In genomic region chr1:13661539-13661938, GRCh38 we compare ENCODE assay signal across 17 cellular contexts. TPM values are rescaled to one million over a fixed set of nuclear protein-coding genes. Genes with fewer than 3 reads are reported as not detected.
DNase-seq lines count a peak whose midpoint lies in the region; FAIRE-seq and TF ChIP-seq lines count a peak whose summit lies in the region.
"Had no signal": no experiment of that assay in that cellular context is flagged by ENCODE, and none has a peak within 500 bp of the region (broad histone marks: within the 10 kb centered on the region; RNA-seq: fewer than 3 reads in every experiment).

No MANE protein-coding gene starts in this region.

- H3K9ac ChIP-seq in adipocyte (ENCODE audit: low read length): peak overlapping the region; percentile 32
- H3K9ac ChIP-seq in keratinocyte (ENCODE audit: control insufficient read depth, extremely low read depth, insufficient read depth, low read length): no peak overlapping the region

- no peak overlapping the region for H3K4me3 Mint-ChIP-seq in mesothelial cell of epicardium
- H3K4me3 Mint-ChIP-seq: activated CD4-positive, alpha-beta memory T cell treated with anti-CD3 and anti-CD28 coated beads for 36 hours had no signal

- peaks cover 4% of the 10 kb centered on the region for H3K9me3 Mint-ChIP-seq in mesothelial cell of epicardium

- no peaks in the 10 kb centered on the region for H3K27me3 Mint-ChIP-seq in mesothelial cell of epicardium (ENCODE audit: low read depth)

- FAIRE-seq in H54 (lab: Jason Lieb, UNC) (no peak), keratinocyte (lab: Jason Lieb, UNC) (peak; percentile 93)
- FAIRE-seq: A204.1 had no signal

- no peaks in the 10 kb centered on the region for H3K27me3 ChIP-seq in adipocyte (replicated peaks; ENCODE audit: control insufficient read depth, insufficient read depth, low read length)
- H3K27me3 ChIP-seq in keratinocyte (ENCODE audit: control insufficient read depth, extremely low read depth, insufficient read depth, low read length): no peaks in the 10 kb centered on the region
- H3K27me3 ChIP-seq: colonic mucosa, tibial nerve had no signal

- H3K27ac ChIP-seq in keratinocyte (ENCODE audit: control insufficient read depth, insufficient read depth, low read length): peak overlapping the region; percentile 15
- H3K27ac ChIP-seq: colonic mucosa, epithelial cell of prostate, tibial nerve had no signal

- no peaks in the 10 kb centered on the region for H3K79me2 ChIP-seq in keratinocyte (ENCODE audit: control insufficient read depth, insufficient read depth, low read length)

- H3K4me1 Mint-ChIP-seq in mesothelial cell of epicardium: no peaks in the 10 kb centered on the region

- dilution Hi-C loops in keratinocyte (cut with MboI; ENCODE audit: extremely low pct_ligation_motif_present, low sequenced_read_pairs): no loop called here

- H3K36me3 ChIP-seq in adipocyte (ENCODE audit: control insufficient read depth, insufficient read depth, low read length, severe bottlenecking) (no peaks in the 10 kb centered on the region), keratinocyte (ENCODE audit: control insufficient read depth in 2 of 2, extremely low read depth in 1 of 2, insufficient read depth in 2 of 2, low read length in 2 of 2) (no peaks in the 10 kb centered on the region)
- H3K36me3 ChIP-seq: colonic mucosa, heart right ventricle, tibial nerve had no signal

- CTCF ChIA-PET in HEK293T (lab: Yijun Ruan, JAX): no interaction called here

- H3K27ac Mint-ChIP-seq in mesothelial cell of epicardium: no peak overlapping the region
- H3K27ac Mint-ChIP-seq: activated CD4-positive, alpha-beta memory T cell treated with anti-CD3 and anti-CD28 coated beads for 36 hours had no signal

- no peak for TF ChIP-seq POLR2A in H54 (IDR thresholded peaks at IDR 0.05; ENCODE audit: low read depth, low read length)

- H3K4me2 ChIP-seq in keratinocyte (ENCODE audit: control insufficient read depth, extremely low read depth, insufficient read depth, low read depth, low read length): peak overlapping the region; percentile 34

- H4K20me1 ChIP-seq in keratinocyte (ENCODE audit: control insufficient read depth, extremely low read depth, insufficient read depth, low read length): no peaks in the 10 kb centered on the region

- H2AFZ ChIP-seq in keratinocyte (ENCODE audit: control insufficient read depth, low read length): no peak overlapping the region

- no peaks in the 10 kb centered on the region for H3K9me1 ChIP-seq in keratinocyte (ENCODE audit: control insufficient read depth, extremely low read depth, insufficient read depth, low read length)

- DNase-seq in A172 (ENCODE audit: low spot score) (peak; percentile 33), H54 (ENCODE audit: insufficient read length, low spot score) (peak; percentile 5), adipocyte (ENCODE audit: low read depth) (no peak), keratinocyte (ENCODE audit: low read depth, low spot score) (no peak), mesothelial cell of epicardium (ENCODE audit: low spot score in 2 of 2, unreplicated experiment in 2 of 2) (no peak), HEK293T (ENCODE audit: extremely low spot score) (no peak), RKO (ENCODE audit: low spot score) (no peak), DMS153 (lab: John Stamatoyannopoulos, UW) (no peak)
- DNase-seq: activated CD4-positive, alpha-beta memory T cell treated with anti-CD3 and anti-CD28 coated beads for 36 hours; amygdala; colonic mucosa; heart right ventricle; NCI-H1092 treated with DMSO at 0.1 percent for 48 hours; stimulated activated CD4-positive, alpha-beta T cell treated with anti-CD3 and anti-CD28 coated beads, Interleukin-4, amount 100 ng/mL, for 24 hours had no signal

- POLR2A ChIA-PET in HEK293T (lab: Yijun Ruan, JAX): no interaction called here

- H3K4me3 ChIP-seq in adipocyte (ENCODE audit: low read length) (no peak overlapping the region), keratinocyte (ENCODE audit: control insufficient read depth in 2 of 3, extremely low read depth in 1 of 3, insufficient read depth in 2 of 3, low read depth in 1 of 3, low read length in 3 of 3) (no peak overlapping the region)
- H3K4me3 ChIP-seq: colonic mucosa, heart right ventricle, tibial nerve had no signal

- H3K9me3 ChIP-seq in adipocyte (ENCODE audit: control insufficient read depth, low read length) (peaks cover 5% of the 10 kb centered on the region), keratinocyte (ENCODE audit: control insufficient read depth, low read depth, low read length) (no peaks in the 10 kb centered on the region)
- H3K9me3 ChIP-seq: colonic mucosa had no signal

- H3K36me3 Mint-ChIP-seq in mesothelial cell of epicardium: peaks cover 3% of the 10 kb centered on the region

- TF ChIP-seq CTCF in keratinocyte (optimal IDR thresholded peaks at IDR 0.05 in 1 of 3, IDR thresholded peaks at IDR 0.05 in 1 of 3, conservative IDR thresholded peaks at IDR 0.05 in 1 of 3; ENCODE audit: extremely low read depth in 1 of 3, insufficient read depth in 2 of 3, low read length in 3 of 3) (no peak), mesothelial cell of epicardium (IDR thresholded peaks at IDR 0.05; ENCODE audit: unreplicated experiment) (no peak)

- H3K4me1 ChIP-seq in adipocyte (ENCODE audit: control insufficient read depth, insufficient read depth, low read length): peaks cover 34% of the 10 kb centered on the region
- H3K4me1 ChIP-seq in keratinocyte (ENCODE audit: control insufficient read depth, extremely low read depth, insufficient read depth, low read length): peaks cover 45% of the 10 kb centered on the region
- H3K4me1 ChIP-seq: colonic mucosa had no signal

TF ChIP-seq in HEK293T, 16 proteins besides CTCF, POLR2A, EP300 and RAD21:
- TF ChIP-seq ZNF384 (IDR thresholded peaks at IDR 0.05): no peak
- TF ChIP-seq TARDBP (IDR thresholded peaks at IDR 0.05): no peak
- no peak for TF ChIP-seq ELF4 (IDR thresholded peaks at IDR 0.05)
- TF ChIP-seq FOXM1 (IDR thresholded peaks at IDR 0.05; ENCODE audit: borderline replicate concordance): no peak
- no peak for TF ChIP-seq SUZ12 (IDR thresholded peaks at IDR 0.05)
- TF ChIP-seq FOXA1 (IDR thresholded peaks at IDR 0.05): no peak
- no peak for TF ChIP-seq FOXK2 (IDR thresholded peaks at IDR 0.05)
- no peak for TF ChIP-seq ARNT (IDR thresholded peaks at IDR 0.05)
- no peak for TF ChIP-seq LEF1 (IDR thresholded peaks at IDR 0.05; ENCODE audit: borderline replicate concordance)
- TF ChIP-seq SP1 (IDR thresholded peaks at IDR 0.05): no peak

RNA-seq across cellular contexts. Expression of gene PRDM2, which starts 38.4 kb away (rescaled TPM):
- 2.5 and 3.6 TPM in 2 replicates for total RNA-seq in A172 (2014; rRNA removed; shearing (Covaris generic))
- 10.8 to 14.2 TPM (median 13.8 TPM) in 3 replicates for polyA plus RNA-seq in keratinocyte
- 25.2 TPM for polyA plus RNA-seq in keratinocyte (2011; ENCODE audit: low read depth)
- polyA plus RNA-seq in keratinocyte (2011; cell fraction: cytosol; rRNA removed): 9.4 and 12.4 TPM in 2 replicates
- polyA plus RNA-seq in keratinocyte (2011; cell fraction: nucleus; rRNA removed): 36.0 and 40.0 TPM in 2 replicates
- 14.2 and 17.1 TPM in 2 replicates for polyA plus RNA-seq in keratinocyte (2012; ENCODE audit: low replicate concordance)
- polyA minus RNA-seq in keratinocyte: 12.5 to 22.8 TPM (median 18.3 TPM) in 3 replicates
- polyA minus RNA-seq in keratinocyte (2011; cell fraction: cytosol; rRNA and poly(A)+ RNA removed): 10.6 TPM
- polyA minus RNA-seq in keratinocyte (2011; cell fraction: nucleus; rRNA and poly(A)+ RNA removed): 15.7 and 34.1 TPM in 2 replicates
- 59.2 to 61.6 TPM (median 61.3 TPM) in 3 replicates for total RNA-seq in mesothelial cell of epicardium

Comparison
In these comparisons a context has a peak if more than half of its experiments do, and no peak if none do; other contexts are left out.
1. DNase-seq: peak in A172 (single experiment) and H54 (single experiment); none in adipocyte (single experiment), keratinocyte (single experiment), mesothelial cell of epicardium (0 of 2), HEK293T (single experiment), RKO (single experiment) and DMS153 (single experiment).
2. RNA of gene PRDM2, which starts 38.4 kb away (total RNA-seq): 59.2 to 61.6 TPM in mesothelial cell of epicardium; 2.5 to 3.6 TPM in A172; every median in the first group is over 10 times any median in the second.